Comparison of ENCODE assay signal across 27 cellular contexts in genomic region chr5:42874621-42875198, GRCh38.
"Had no signal": no experiment of that assay in that cellular context is flagged by ENCODE, and none has a peak within 500 bp of the region (broad histone marks: within the 10 kb centered on the region; RNA-seq: fewer than 3 reads in every experiment).

No MANE protein-coding gene starts in this region.

- H3K4me3 Mint-ChIP-seq: dendritic cell treated with granulocyte-macrophage colony-stimulating factor and Interleukin-4, amounts not matched to agents 40 ng/mL and 50 ng/mL, for 4 days; endodermal cell; mesothelial cell of epicardium; nephron; neural progenitor cell; stimulated activated memory B cell treated with anti-CD40 and anti-IgM and Interleukin-4, amounts not matched to agents 10 μg/mL and 1 μg/mL and 100 μg/mL, for 72 hours had no signal

- H3K9me3 Mint-ChIP-seq: dendritic cell treated with granulocyte-macrophage colony-stimulating factor and Interleukin-4, amounts not matched to agents 40 ng/mL and 50 ng/mL, for 4 days; endodermal cell; neural progenitor cell had no signal

- H3K9me3 ChIP-seq: gastroesophageal sphincter, sigmoid colon, spleen, testis, tibial artery, upper lobe of left lung had no signal

- ATAC-seq: esophagus mucosa; gastroesophageal sphincter; heart right ventricle; naive thymus-derived CD4-positive, alpha-beta T cell; stimulated activated memory B cell treated with anti-CD40 and anti-IgM and Interleukin-4, amounts not matched to agents 10 μg/mL and 1 μg/mL and 100 μg/mL, for 72 hours; stimulated activated naive CD8-positive, alpha-beta T cell treated with anti-CD3 and anti-CD28 coated beads, Interleukin-15, Interleukin-2, amounts not matched to agents 100 U/mL and 50 U/mL, for 24 hours had no signal

- H3K36me3 ChIP-seq: gastroesophageal sphincter, heart right ventricle, neural progenitor cell, sigmoid colon, spleen, tibial artery, upper lobe of left lung had no signal

- H3K27ac Mint-ChIP-seq: endodermal cell; mesothelial cell of epicardium; nephron; neural progenitor cell; progenitor cell of endocrine pancreas; stimulated activated memory B cell treated with anti-CD40 and anti-IgM and Interleukin-4, amounts not matched to agents 10 μg/mL and 1 μg/mL and 100 μg/mL, for 72 hours had no signal

- H3K4me1 ChIP-seq: gastroesophageal sphincter, neural progenitor cell, sigmoid colon, testis, tibial artery had no signal

- H3K4me1 Mint-ChIP-seq: neural progenitor cell; stimulated activated memory B cell treated with anti-CD40 and anti-IgM and Interleukin-4, amounts not matched to agents 10 μg/mL and 1 μg/mL and 100 μg/mL, for 72 hours had no signal

- H3K4me3 ChIP-seq: gastroesophageal sphincter, heart right ventricle, neural progenitor cell, sigmoid colon, spleen, testis, tibial artery, upper lobe of left lung had no signal

- H3K27me3 Mint-ChIP-seq: dendritic cell treated with granulocyte-macrophage colony-stimulating factor and Interleukin-4, amounts not matched to agents 40 ng/mL and 50 ng/mL, for 4 days; progenitor cell of endocrine pancreas had no signal

- H3K36me3 Mint-ChIP-seq: mesothelial cell of epicardium; neural progenitor cell; stimulated activated memory B cell treated with anti-CD40 and anti-IgM and Interleukin-4, amounts not matched to agents 10 μg/mL and 1 μg/mL and 100 μg/mL, for 72 hours had no signal

- DNase-seq: effector CD8-positive, alpha-beta T cell; endodermal cell; foreskin fibroblast; glutamatergic neuron; heart right ventricle; hypothalamus; immature natural killer cell; islet precursor cell; kidney glomerular epithelial cell; mesenchymal stem cell; naive thymus-derived CD4-positive, alpha-beta T cell; sigmoid colon; spleen; stimulated activated CD4-positive, alpha-beta T cell treated with anti-CD3 and anti-CD28 coated beads, Interleukin-4, amount 100 ng/mL, for 4 hours; stimulated activated naive CD8-positive, alpha-beta T cell treated with anti-CD3 and anti-CD28 coated beads, Interleukin-15, Interleukin-2, amounts not matched to agents 100 U/mL and 50 U/mL, for 24 hours; substantia nigra; testis; tibial artery; upper lobe of left lung had no signal
